ENCODE assay signal across 15 cellular contexts in genomic region chr11:2794947-2795346, GRCh38.
DNase-seq lines count a peak whose midpoint lies in the region; ATAC-seq, FAIRE-seq and TF ChIP-seq lines count a peak whose summit lies in the region.
"Had no signal": no experiment of that assay in that cellular context is flagged by ENCODE, and none has a peak within 500 bp of the region (broad histone marks: within the 10 kb centered on the region; RNA-seq: fewer than 3 reads in every experiment).

No MANE protein-coding gene starts in this region.

- WGBS in right cardiac atrium: 91% methylated on average over 13 of the region's 13 CpGs
- WGBS in pancreas, 2 donors: 91 to 93% methylated on average over 13 of the region's 13 CpGs

- H3K27me3 ChIP-seq in BE2C (no peaks in the 10 kb centered on the region), Peyer's patch (no peaks in the 10 kb centered on the region), right cardiac atrium (ENCODE audit: control insufficient read depth, insufficient read depth) (no peaks in the 10 kb centered on the region), pancreas (no peaks in the 10 kb centered on the region)

- no peaks in the 10 kb centered on the region for H3K4me1 ChIP-seq in BE2C
- peaks cover 0 to 10% (median 0%) of the 10 kb centered on the region in 4 donors for H3K4me1 ChIP-seq in Peyer's patch
- H3K4me1 ChIP-seq in right cardiac atrium (ENCODE audit: control insufficient read depth, insufficient read depth, low read length): no peaks in the 10 kb centered on the region
- H3K4me1 ChIP-seq in pancreas: no peaks in the 10 kb centered on the region
- H3K4me1 ChIP-seq: gastrocnemius medialis had no signal

- intact Hi-C loops in right cardiac atrium (cut with DNase I) (no loop called here), pancreas (cut with DNase I) (no loop called here)

- FAIRE-seq in pancreas (lab: Jason Lieb, UNC): no peak

- H3K27ac ChIP-seq in Peyer's patch (no peak overlapping the region), right cardiac atrium (ENCODE audit: low read length) (no peak overlapping the region), pancreas (no peak overlapping the region)
- H3K27ac ChIP-seq: gastrocnemius medialis, RWPE1 had no signal

- H3K4me3 ChIP-seq in BE2C (ENCODE audit: low read depth, low read length): no peak overlapping the region
- no peak overlapping the region for H3K4me3 ChIP-seq in Peyer's patch
- H3K4me3 ChIP-seq in right cardiac atrium (ENCODE audit: low read length): no peak overlapping the region
- H3K4me3 ChIP-seq in pancreas: no peak overlapping the region
- H3K4me3 ChIP-seq: gastrocnemius medialis had no signal

- H3K36me3 ChIP-seq in BE2C (no peaks in the 10 kb centered on the region), Peyer's patch (no peaks in the 10 kb centered on the region), pancreas (no peaks in the 10 kb centered on the region)
- H3K36me3 ChIP-seq: gastrocnemius medialis had no signal

- peak; percentile 3 for DNase-seq in BE2C
- peak in 2 of 3 donors; percentile 27 to 44 for DNase-seq in Peyer's patch
- DNase-seq in right cardiac atrium: peak; percentile 7 to 40 (median 39)
- peak in 4 of 6 donors; percentile 12 to 64 (median 36) for DNase-seq in pancreas
- DNase-seq in AG08396 (ENCODE audit: low spot score): no peak
- no peak for DNase-seq in SKM-1 (lab: John Stamatoyannopoulos, UW; ENCODE audit: unreplicated experiment)
- no peak for DNase-seq in NCI-H2196 (lab: John Stamatoyannopoulos, UW; ENCODE audit: unreplicated experiment)
- DNase-seq: activated CD4-positive, CD25-positive, alpha-beta regulatory T cell; AML-193; HFFc6; NCI-H2171 had no signal

- H3K9me3 ChIP-seq in BE2C (no peaks in the 10 kb centered on the region), Peyer's patch (no peaks in the 10 kb centered on the region), right cardiac atrium (ENCODE audit: control insufficient read depth, low read length) (no peaks in the 10 kb centered on the region), pancreas (no peaks in the 10 kb centered on the region)
- H3K9me3 ChIP-seq: gastrocnemius medialis had no signal

- ATAC-seq in right cardiac atrium: no peak
- ATAC-seq in pancreas: no peak
- ATAC-seq in HG03108 (IDR thresholded peaks at IDR 0.05; ENCODE audit: unreplicated experiment): no peak
- ATAC-seq: gastrocnemius medialis, T-cell had no signal

- no peak for TF ChIP-seq CTCF in BE2C (IDR thresholded peaks at IDR 0.05; ENCODE audit: low read depth, low read length)
- no peak for TF ChIP-seq CTCF in Peyer's patch (IDR thresholded peaks at IDR 0.05)
- no peak for TF ChIP-seq CTCF in pancreas (IDR thresholded peaks at IDR 0.05)

- no peak for TF ChIP-seq POLR2A in Peyer's patch (IDR thresholded peaks at IDR 0.05)

Comparison
In these comparisons a context has a peak if more than half of its experiments do, and no peak if none do; other contexts are left out.
1. DNase-seq: peak in BE2C (single experiment), Peyer's patch (2 of 3), right cardiac atrium (3 of 3) and pancreas (4 of 6); none in AG08396 (single experiment), SKM-1 (single experiment) and NCI-H2196 (single experiment).